24 cellular contexts compared by ENCODE assay signal in the genomic region with DNA sequence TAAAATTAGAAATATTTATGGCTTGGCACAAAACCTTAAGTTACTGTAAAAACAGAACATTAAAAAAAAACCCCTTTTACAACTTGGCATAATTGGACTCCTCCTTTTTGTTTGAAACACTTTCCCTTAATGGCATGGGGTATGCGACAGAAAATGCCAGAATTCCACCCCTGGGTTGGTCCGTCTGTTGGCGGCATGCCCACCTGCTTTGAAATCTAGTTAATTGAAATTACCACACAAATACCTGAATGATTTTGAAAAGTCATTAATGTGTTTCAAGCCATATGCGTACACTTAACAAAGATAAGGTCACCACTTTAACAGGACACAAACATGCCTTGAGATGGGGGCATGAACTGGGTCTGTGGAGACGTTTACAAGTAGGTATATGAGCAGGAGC.
DNase-seq lines count a peak whose midpoint lies in the region; FAIRE-seq and TF ChIP-seq lines count a peak whose summit lies in the region.
"Had no signal": no experiment of that assay in that cellular context is flagged by ENCODE, and none has a peak within 500 bp of the region (broad histone marks: within the 10 kb centered on the region; RNA-seq: fewer than 3 reads in every experiment).

No MANE protein-coding gene starts in this region.

- peak overlapping the region; percentile 51 for H3K9ac ChIP-seq in keratinocyte (ENCODE audit: control insufficient read depth, extremely low read depth, insufficient read depth, low read length)

- H3K4me1 Mint-ChIP-seq in MCF 10A (ENCODE audit: insufficient read depth, unreplicated experiment) = peaks cover 21% of the 10 kb centered on the region
- H3K4me1 Mint-ChIP-seq: IgD-negative memory B cell had no signal

- TF ChIP-seq POLR2A in breast epithelium (IDR thresholded peaks at IDR 0.05) = no peak
- TF ChIP-seq POLR2A in suprapubic skin (IDR thresholded peaks at IDR 0.05) = no peak

- H3K36me3 Mint-ChIP-seq in MCF 10A (ENCODE audit: insufficient read depth, unreplicated experiment) = no peaks in the 10 kb centered on the region
- H3K36me3 Mint-ChIP-seq: CD8-positive, alpha-beta T cell; IgD-negative memory B cell had no signal

- H4K20me1 ChIP-seq in keratinocyte (ENCODE audit: control insufficient read depth, extremely low read depth, insufficient read depth, low read length) = no peaks in the 10 kb centered on the region

- POLR2A ChIA-PET in MCF 10A (lab: Yijun Ruan, JAX) = interaction anchor here (0.6 to 5.6 kb wide), 13 partner anchors 13 to 195 kb away, joined by 3 to 43 read pairs (median 4); a partner anchor contains a TSS

- DNase-seq in MCF 10A (ENCODE audit: unreplicated experiment) (no peak), breast epithelium (ENCODE audit: low spot score in 2 of 2) (no peak), epithelial cell of esophagus (ENCODE audit: low read depth) (no peak), keratinocyte (ENCODE audit: low read depth, low spot score) (no peak), suprapubic skin (ENCODE audit: low spot score in 2 of 2) (no peak), SIG-M5 (lab: John Stamatoyannopoulos, UW) (no peak), DMS 273 (lab: John Stamatoyannopoulos, UW; ENCODE audit: unreplicated experiment) (no peak), NCI-H1694 treated with DMSO at 0.1 percent for 48 hours (lab: John Stamatoyannopoulos, UW) (no peak)
- DNase-seq: BE2C; CD8-positive, alpha-beta T cell; GDM1; Kasumi-1; NCI-H187 treated with DMSO at 0.1 percent for 48 hours; NCI-H345; NCI-H69; NK-92 treated with Interleukin-12 subunit alpha and Interleukin-12 subunit beta, amount 100 ng/mL, for 24 hours; OCI-M1; RPMI8226; SJCRH30 had no signal

- dilution Hi-C loops in keratinocyte (cut with MboI; ENCODE audit: extremely low pct_ligation_motif_present, low sequenced_read_pairs) = no loop called here

- no peaks in the 10 kb centered on the region for H3K4me1 ChIP-seq in breast epithelium
- H3K4me1 ChIP-seq in keratinocyte (ENCODE audit: control insufficient read depth, extremely low read depth, insufficient read depth, low read length) = peaks cover 21% of the 10 kb centered on the region
- peaks cover 29% of the 10 kb centered on the region for H3K4me1 ChIP-seq in suprapubic skin
- H3K4me1 ChIP-seq: BE2C, SJCRH30 had no signal

- H3K27ac ChIP-seq in breast epithelium = no peak overlapping the region
- peak overlapping the region; percentile 52 for H3K27ac ChIP-seq in keratinocyte (ENCODE audit: control insufficient read depth, insufficient read depth, low read length)
- peak overlapping the region; percentile 82 for H3K27ac ChIP-seq in suprapubic skin
- H3K27ac ChIP-seq: 22Rv1, SJCRH30 had no signal

- H3K4me3 ChIP-seq in breast epithelium = no peak overlapping the region
- peak overlapping the region; percentile 29 for H3K4me3 ChIP-seq in epithelial cell of esophagus (ENCODE audit: low read length)
- peak overlapping the region in 1 of 3 experiments; percentile 30 for H3K4me3 ChIP-seq in keratinocyte (ENCODE audit: control insufficient read depth in 2 of 3, extremely low read depth in 1 of 3, insufficient read depth in 2 of 3, low read depth in 1 of 3, low read length in 3 of 3)
- H3K4me3 ChIP-seq in suprapubic skin = peak overlapping the region; percentile 2
- H3K4me3 ChIP-seq: SJCRH30 had no signal

- TF ChIP-seq CTCF in MCF 10A (IDR thresholded peaks at IDR 0.05; ENCODE audit: unreplicated experiment) (no peak), breast epithelium (IDR thresholded peaks at IDR 0.05) (no peak), epithelial cell of esophagus (IDR thresholded peaks at IDR 0.05; ENCODE audit: insufficient read depth, low read depth, low read length, missing control alignments) (no peak), keratinocyte (optimal IDR thresholded peaks at IDR 0.05 in 1 of 3, IDR thresholded peaks at IDR 0.05 in 1 of 3, conservative IDR thresholded peaks at IDR 0.05 in 1 of 3; ENCODE audit: extremely low read depth in 1 of 3, insufficient read depth in 2 of 3, low read length in 3 of 3) (no peak), suprapubic skin (IDR thresholded peaks at IDR 0.05) (no peak)

- peak overlapping the region; percentile 74 for H3K27ac Mint-ChIP-seq in MCF 10A (ENCODE audit: low read depth, unreplicated experiment)
- H3K27ac Mint-ChIP-seq: CD8-positive, alpha-beta T cell; IgD-negative memory B cell had no signal

- no peak for FAIRE-seq in keratinocyte (lab: Jason Lieb, UNC)
- FAIRE-seq: GM12891, GM18507, H1 had no signal

- H3K27me3 ChIP-seq in breast epithelium (no peaks in the 10 kb centered on the region), keratinocyte (ENCODE audit: control insufficient read depth, extremely low read depth, insufficient read depth, low read length) (no peaks in the 10 kb centered on the region), suprapubic skin (no peaks in the 10 kb centered on the region)
- H3K27me3 ChIP-seq: SJCRH30 had no signal

- TSS peak; percentile 89 for BruUV-seq in MCF 10A (replicated peaks; lab: Mats Ljungman, UMichigan)

- H3K9me3 Mint-ChIP-seq in MCF 10A (ENCODE audit: unreplicated experiment) = peaks cover 4% of the 10 kb centered on the region

- H3K27me3 Mint-ChIP-seq in MCF 10A (ENCODE audit: insufficient read depth, unreplicated experiment) = no peaks in the 10 kb centered on the region

- H3K4me2 ChIP-seq in keratinocyte (ENCODE audit: control insufficient read depth, extremely low read depth, insufficient read depth, low read depth, low read length) = peak overlapping the region; percentile 82

- H3K9me3 ChIP-seq in breast epithelium (peaks cover 0 to 11% of the 10 kb centered on the region in 2 donors), keratinocyte (ENCODE audit: control insufficient read depth, low read depth, low read length) (no peaks in the 10 kb centered on the region), suprapubic skin (no peaks in the 10 kb centered on the region)
- H3K9me3 ChIP-seq: BE2C, SJCRH30 had no signal

- H3K36me3 ChIP-seq in breast epithelium (no peaks in the 10 kb centered on the region), keratinocyte (ENCODE audit: control insufficient read depth in 2 of 2, extremely low read depth in 1 of 2, insufficient read depth in 2 of 2, low read length in 2 of 2) (no peaks in the 10 kb centered on the region), suprapubic skin (no peaks in the 10 kb centered on the region)
- H3K36me3 ChIP-seq: BE2C, SJCRH30 had no signal

- H3K4me3 Mint-ChIP-seq in MCF 10A (ENCODE audit: unreplicated experiment) = peak overlapping the region; percentile 52
- H3K4me3 Mint-ChIP-seq: CD8-positive, alpha-beta T cell; IgD-negative memory B cell had no signal

- CTCF ChIA-PET in MCF 10A (lab: Yijun Ruan, JAX) = interaction anchor here (0.6 to 1.3 kb wide), 2 partner anchors 26 to 49 kb away, joined by 4 read pairs; no protein-coding TSS in a partner anchor

- TF ChIP-seq EP300 in suprapubic skin (IDR thresholded peaks at IDR 0.05) = no peak

- H2AFZ ChIP-seq in keratinocyte (ENCODE audit: control insufficient read depth, low read length) = peak overlapping the region; percentile 71

- intact Hi-C loops in MCF 10A (cut with micrococcal nuclease) = no loop called here
- intact Hi-C loops in breast epithelium (cut with DNase I; ENCODE audit: low total_unique reads) = no loop called here

- H3K9me1 ChIP-seq in keratinocyte (ENCODE audit: control insufficient read depth, extremely low read depth, insufficient read depth, low read length) = no peaks in the 10 kb centered on the region

- no peaks in the 10 kb centered on the region for H3K79me2 ChIP-seq in keratinocyte (ENCODE audit: control insufficient read depth, insufficient read depth, low read length)

- WGBS in suprapubic skin = 36% methylated on average over 5 of the region's 5 CpGs

Comparison
In these comparisons a context has a peak if more than half of its experiments do, and no peak if none do; other contexts are left out.
1. H3K27ac ChIP-seq: peak in keratinocyte (single experiment) and suprapubic skin (single experiment); none in breast epithelium (0 of 2).
2. H3K4me3 ChIP-seq: peak in epithelial cell of esophagus (single experiment) and suprapubic skin (single experiment); none in breast epithelium (0 of 3).